Comparison of ENCODE assay signal across 8 cellular contexts in the genomic region with DNA sequence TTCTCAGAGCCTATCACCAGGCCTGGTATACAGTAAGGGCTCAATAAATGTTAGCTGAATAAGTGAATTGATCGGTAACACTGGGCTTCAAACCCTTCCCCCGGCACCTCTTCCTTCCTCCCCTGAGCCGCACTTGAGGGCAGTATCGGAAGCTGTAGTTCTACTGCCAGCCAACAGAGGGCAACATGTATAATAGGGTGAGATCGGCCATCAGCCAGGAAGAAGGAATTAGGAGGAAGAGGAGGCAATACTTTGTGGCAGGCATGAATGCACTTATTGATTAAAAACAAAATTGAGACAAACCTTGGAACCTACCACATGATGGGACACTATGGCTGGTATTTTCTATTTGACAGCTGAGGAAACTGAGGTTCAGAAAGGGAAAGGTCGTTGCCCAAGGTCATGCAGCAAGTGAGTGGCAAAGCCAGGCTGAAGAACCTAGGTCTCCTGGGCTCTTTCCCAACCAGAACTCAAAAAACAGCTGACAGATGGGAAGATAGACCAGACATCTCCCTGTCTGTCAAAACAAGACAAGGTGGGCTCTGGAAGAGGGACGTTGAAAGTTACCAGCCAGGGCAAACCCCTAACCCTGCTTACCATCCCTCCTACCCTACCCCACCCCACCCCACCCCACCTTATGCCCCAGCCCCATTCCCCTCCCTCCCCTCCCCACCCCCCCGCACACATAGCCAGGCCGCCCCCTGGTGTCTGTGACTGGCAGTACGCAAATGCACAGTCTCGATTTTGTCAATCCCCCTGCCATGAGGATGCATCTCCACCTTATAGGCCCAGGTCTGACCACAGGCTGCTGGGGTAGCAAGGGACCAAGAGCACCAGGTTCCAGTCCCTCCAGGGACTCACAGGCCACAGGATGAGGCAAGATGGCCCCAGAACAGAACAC.
DNase-seq lines count a peak whose midpoint lies in the region; ATAC-seq and TF ChIP-seq lines count a peak whose summit lies in the region.

No MANE protein-coding gene starts in this region.

- no peaks in the 10 kb centered on the region for H3K9me3 Mint-ChIP-seq in HFFc6
- H3K9me3 Mint-ChIP-seq in activated naive CD8-positive, alpha-beta T cell treated with anti-CD3 and anti-CD28 coated beads for 36 hours = no peaks in the 10 kb centered on the region
- no peaks in the 10 kb centered on the region for H3K9me3 Mint-ChIP-seq in immature natural killer cell
- no peaks in the 10 kb centered on the region for H3K9me3 Mint-ChIP-seq in stimulated activated effector memory CD8-positive, alpha-beta T cell treated with anti-CD3 and anti-CD28 coated beads, Interleukin-12 subunit alpha, Interleukin-12 subunit beta, amount 100 ng/mL, for 72 hours

- peaks cover 26% of the 10 kb centered on the region for H3K27me3 Mint-ChIP-seq in HFFc6 (ENCODE audit: insufficient read depth)
- no peaks in the 10 kb centered on the region for H3K27me3 Mint-ChIP-seq in activated naive CD8-positive, alpha-beta T cell treated with anti-CD3 and anti-CD28 coated beads for 36 hours
- peaks cover 11 to 15% (median 13%) of the 10 kb centered on the region in 3 donors for H3K27me3 Mint-ChIP-seq in immature natural killer cell (ENCODE audit: low read depth in 3 of 3)

- H3K4me1 Mint-ChIP-seq in HFFc6 (ENCODE audit: low read depth) (peaks cover 6% of the 10 kb centered on the region), immature natural killer cell (peaks cover 16 to 24% of the 10 kb centered on the region in 2 donors)
- H3K4me1 Mint-ChIP-seq in activated naive CD8-positive, alpha-beta T cell treated with anti-CD3 and anti-CD28 coated beads for 36 hours = peaks cover 58% of the 10 kb centered on the region
- peaks cover 41% of the 10 kb centered on the region for H3K4me1 Mint-ChIP-seq in stimulated activated effector memory CD8-positive, alpha-beta T cell treated with anti-CD3 and anti-CD28 coated beads, Interleukin-12 subunit alpha, Interleukin-12 subunit beta, amount 100 ng/mL, for 72 hours

- DNase-seq in CD1c-positive myeloid dendritic cell (ENCODE audit: extremely low spot score) = peak; percentile 78
- DNase-seq in HFFc6 = no peak
- peak; percentile 39 for DNase-seq in SW480 (ENCODE audit: low spot score)
- DNase-seq in activated naive CD8-positive, alpha-beta T cell treated with anti-CD3 and anti-CD28 coated beads for 36 hours = peak; percentile 55
- DNase-seq in immature natural killer cell = peak; percentile 48 to 62 (median 59)
- DNase-seq in stimulated activated effector memory CD8-positive, alpha-beta T cell treated with anti-CD3 and anti-CD28 coated beads, Interleukin-12 subunit alpha, Interleukin-12 subunit beta, amount 100 ng/mL, for 72 hours (ENCODE audit: low spot score in 2 of 2) = peak; percentile 61 to 82
- no peak for DNase-seq in inferior parietal cortex (ENCODE audit: extremely low spot score)

- H3K36me3 Mint-ChIP-seq in HFFc6 (ENCODE audit: low read depth) (no peaks in the 10 kb centered on the region), immature natural killer cell (no peaks in the 10 kb centered on the region)
- peaks cover 10% of the 10 kb centered on the region for H3K36me3 Mint-ChIP-seq in activated naive CD8-positive, alpha-beta T cell treated with anti-CD3 and anti-CD28 coated beads for 36 hours
- H3K36me3 Mint-ChIP-seq in stimulated activated effector memory CD8-positive, alpha-beta T cell treated with anti-CD3 and anti-CD28 coated beads, Interleukin-12 subunit alpha, Interleukin-12 subunit beta, amount 100 ng/mL, for 72 hours = peaks cover 14% of the 10 kb centered on the region

- H3K4me3 Mint-ChIP-seq in HFFc6 (no peak overlapping the region), immature natural killer cell (peak overlapping the region in 4 of 5 donors; percentile 24 to 56 (median 38))
- no peak overlapping the region for H3K4me3 Mint-ChIP-seq in activated naive CD8-positive, alpha-beta T cell treated with anti-CD3 and anti-CD28 coated beads for 36 hours
- peak overlapping the region; percentile 35 for H3K4me3 Mint-ChIP-seq in stimulated activated effector memory CD8-positive, alpha-beta T cell treated with anti-CD3 and anti-CD28 coated beads, Interleukin-12 subunit alpha, Interleukin-12 subunit beta, amount 100 ng/mL, for 72 hours

- H3K27ac Mint-ChIP-seq in HFFc6 = no peak overlapping the region
- peak overlapping the region; percentile 36 for H3K27ac Mint-ChIP-seq in activated naive CD8-positive, alpha-beta T cell treated with anti-CD3 and anti-CD28 coated beads for 36 hours
- peak overlapping the region in 3 of 6 donors; percentile 60 to 66 (median 62) for H3K27ac Mint-ChIP-seq in immature natural killer cell
- H3K27ac Mint-ChIP-seq in stimulated activated effector memory CD8-positive, alpha-beta T cell treated with anti-CD3 and anti-CD28 coated beads, Interleukin-12 subunit alpha, Interleukin-12 subunit beta, amount 100 ng/mL, for 72 hours = peak overlapping the region; percentile 10

- TF ChIP-seq CTCF in HFFc6 (IDR thresholded peaks at IDR 0.05) = peak; percentile 82

- ATAC-seq in stimulated activated effector memory CD8-positive, alpha-beta T cell treated with anti-CD3 and anti-CD28 coated beads, Interleukin-12 subunit alpha, Interleukin-12 subunit beta, amount 100 ng/mL, for 72 hours = peak; percentile 56
- no peak for ATAC-seq in GM21737 (IDR thresholded peaks at IDR 0.05; ENCODE audit: unreplicated experiment)

Comparison
In these comparisons a context has a peak if more than half of its experiments do, and no peak if none do; other contexts are left out.
1. DNase-seq: peak in CD1c-positive myeloid dendritic cell (single experiment), SW480 (single experiment), activated naive CD8-positive, alpha-beta T cell treated with anti-CD3 and anti-CD28 coated beads for 36 hours (single experiment), immature natural killer cell (3 of 3) and stimulated activated effector memory CD8-positive, alpha-beta T cell treated with anti-CD3 and anti-CD28 coated beads, Interleukin-12 subunit alpha, Interleukin-12 subunit beta, amount 100 ng/mL, for 72 hours (2 of 2); none in HFFc6 (single experiment) and inferior parietal cortex (single experiment).
2. H3K4me3 Mint-ChIP-seq: peak in immature natural killer cell (4 of 5) and stimulated activated effector memory CD8-positive, alpha-beta T cell treated with anti-CD3 and anti-CD28 coated beads, Interleukin-12 subunit alpha, Interleukin-12 subunit beta, amount 100 ng/mL, for 72 hours (single experiment); none in HFFc6 (single experiment) and activated naive CD8-positive, alpha-beta T cell treated with anti-CD3 and anti-CD28 coated beads for 36 hours (single experiment).